In the genomic region with DNA sequence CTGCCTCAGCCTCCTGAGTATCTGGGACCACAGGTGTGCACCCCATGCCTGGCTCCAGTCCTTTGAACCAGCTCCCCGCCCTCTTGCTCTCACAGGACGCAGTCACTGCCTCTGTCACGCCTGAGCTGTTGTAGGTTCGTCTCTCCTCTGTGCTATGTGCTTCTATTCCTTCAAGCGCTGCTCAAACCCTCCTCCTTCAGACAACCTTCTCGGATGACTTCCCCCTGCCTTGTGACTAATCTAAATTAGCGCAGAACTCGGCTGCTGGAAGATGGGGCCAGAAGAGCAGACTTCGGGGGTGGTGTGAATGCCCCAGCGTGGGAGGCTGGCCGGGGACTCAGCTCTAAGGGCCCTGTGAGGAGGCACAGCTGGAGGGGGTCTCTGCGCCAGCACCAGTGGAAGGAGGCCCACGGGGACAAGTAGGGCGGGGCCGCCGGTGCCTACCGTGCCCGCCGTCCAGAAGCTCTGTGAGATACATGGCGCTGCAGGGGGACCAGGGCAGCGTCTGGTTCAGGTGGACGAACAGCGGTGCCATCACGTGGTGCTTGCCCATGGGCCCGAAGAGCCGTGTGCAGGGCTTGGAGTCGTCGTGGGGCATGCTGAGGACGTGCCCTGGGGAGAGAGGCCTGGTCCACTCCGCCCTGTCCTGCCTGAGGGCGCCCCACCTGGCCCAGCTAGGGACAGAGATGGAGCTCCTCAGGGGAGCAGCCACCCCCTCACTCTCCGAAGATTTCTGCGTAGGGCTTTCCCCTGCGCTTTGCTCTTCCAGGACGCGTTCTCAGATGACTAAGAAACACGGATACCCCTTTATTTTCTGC, we compare ENCODE assay signal across 1 cellular context.
TF ChIP-seq lines count a peak whose summit lies in the region.

No MANE protein-coding gene starts in this region.

TF ChIP-seq in K562, 482 proteins besides CTCF, POLR2A, EP300 and RAD21:
- TF ChIP-seq PTTG1 (tag; IDR thresholded peaks at IDR 0.05; ENCODE audit: low read depth): no peak
- TF ChIP-seq TEAD2 (tag; IDR thresholded peaks at IDR 0.05): no peak
- TF ChIP-seq GTF2F1 (IDR thresholded peaks at IDR 0.05; ENCODE audit: low read depth, low read length): no peak
TF ChIP-seq in K562: peak in this region for 0.
